ENCODE assay signal across 20 cellular contexts in the genomic region with DNA sequence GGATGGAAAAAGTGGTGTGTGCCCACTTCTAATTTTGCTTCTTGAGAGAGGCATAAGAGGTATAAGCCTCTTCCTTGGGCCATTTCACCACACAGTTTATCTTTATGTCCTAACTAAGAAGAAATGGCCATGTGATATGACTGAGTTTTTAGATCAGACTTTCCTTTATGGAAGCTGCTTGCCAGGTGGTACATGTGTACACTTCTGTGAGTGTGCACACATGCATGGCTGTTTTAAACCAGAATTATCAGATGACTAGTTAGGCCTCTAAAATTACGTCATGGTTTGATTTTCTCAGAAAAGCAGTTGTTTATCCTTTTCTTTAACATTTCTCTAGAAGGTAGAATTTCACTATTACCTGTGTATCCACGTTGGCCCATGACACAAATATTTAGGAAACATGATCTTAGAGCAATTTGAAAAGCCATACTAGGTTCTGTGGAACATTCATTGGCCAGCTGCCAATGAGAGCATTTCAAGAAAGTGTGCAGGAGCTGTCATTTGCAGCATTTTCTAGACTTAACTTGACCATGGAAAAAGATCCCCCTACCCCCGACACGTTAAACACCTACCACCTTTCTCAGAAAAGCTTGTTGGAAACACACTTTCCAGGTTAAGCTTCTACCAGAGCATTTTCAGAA.
"Had no signal": no experiment of that assay in that cellular context is flagged by ENCODE, and none has a peak within 500 bp of the region (broad histone marks: within the 10 kb centered on the region; RNA-seq: fewer than 3 reads in every experiment).

No MANE protein-coding gene starts in this region.

- H3K27me3 ChIP-seq: pancreas, sigmoid colon had no signal

- H3K9me3 ChIP-seq: pancreas, sigmoid colon, thoracic aorta had no signal

- H3K4me3 Mint-ChIP-seq: activated CD8-positive, alpha-beta T cell treated with anti-CD3 and anti-CD28 coated beads, Interleukin-2, amount 10 ng/mL, durations not matched to agents 7 days and 5 days; activated naive CD4-positive, alpha-beta T cell treated with anti-CD3 and anti-CD28 coated beads for 36 hours; brain; memory B cell; naive thymus-derived CD8-positive, alpha-beta T cell; T-cell had no signal

- H3K4me3 ChIP-seq: pancreas, sigmoid colon, thoracic aorta had no signal

- H3K27ac Mint-ChIP-seq: activated CD8-positive, alpha-beta T cell treated with anti-CD3 and anti-CD28 coated beads, Interleukin-2, amount 10 ng/mL, durations not matched to agents 7 days and 5 days; activated naive CD4-positive, alpha-beta T cell treated with anti-CD3 and anti-CD28 coated beads for 36 hours; activated T-helper 2 cell treated with anti-CD3 and anti-CD28 coated beads, Interferon-gamma antibody, Interleukin-2, Interleukin-4, amounts not matched to agents 10 μg/mL and 5 μg/mL and 100 μg/mL, durations not matched to agents 14 hours and 24 hours and 36 hours; memory B cell; T-cell had no signal

- DNase-seq: activated CD8-positive, alpha-beta memory T cell treated with anti-CD3 and anti-CD28 coated beads, Interleukin-2, amount 50 U/mL, for 4 hours; activated CD8-positive, alpha-beta T cell treated with anti-CD3 and anti-CD28 coated beads, Interleukin-2, amount 10 ng/mL, durations not matched to agents 7 days and 5 days; activated naive CD4-positive, alpha-beta T cell treated with anti-CD3 and anti-CD28 coated beads for 36 hours; amniotic stem cell; effector memory CD4-positive, alpha-beta T cell; glutamatergic neuron; kidney glomerular epithelial cell; left ventricle myocardium superior; naive thymus-derived CD8-positive, alpha-beta T cell; pancreas; sigmoid colon; stimulated activated CD4-positive, alpha-beta T cell treated with anti-CD3 and anti-CD28 coated beads, Interleukin-12 subunit alpha, Interleukin-12 subunit beta, amount 100 ng/mL, for 4 hours; stimulated activated CD4-positive, alpha-beta T cell treated with anti-CD3 and anti-CD28 coated beads, Interleukin-2, amount 100 ng/mL, for 24 hours; T-cell; T-helper 9 cell had no signal

- ATAC-seq: activated CD8-positive, alpha-beta T cell treated with anti-CD3 and anti-CD28 coated beads, Interleukin-2, amount 10 ng/mL, durations not matched to agents 7 days and 5 days; left ventricle myocardium superior; naive thymus-derived CD8-positive, alpha-beta T cell; pancreas; T-cell had no signal

- H3K9me3 Mint-ChIP-seq: activated naive CD4-positive, alpha-beta T cell treated with anti-CD3 and anti-CD28 coated beads for 36 hours; activated T-helper 2 cell treated with anti-CD3 and anti-CD28 coated beads, Interferon-gamma antibody, Interleukin-2, Interleukin-4, amounts not matched to agents 10 μg/mL and 5 μg/mL and 100 μg/mL, durations not matched to agents 14 hours and 24 hours and 36 hours; brain; memory B cell; naive thymus-derived CD8-positive, alpha-beta T cell; T-cell had no signal

- FAIRE-seq: pancreas had no signal

- H3K27ac ChIP-seq: pancreas, sigmoid colon, thoracic aorta, VCaP had no signal

- H3K27me3 Mint-ChIP-seq: brain; memory B cell; naive thymus-derived CD8-positive, alpha-beta T cell; T-cell had no signal
